ENCODE assay signal across 16 cellular contexts in the genomic region with DNA sequence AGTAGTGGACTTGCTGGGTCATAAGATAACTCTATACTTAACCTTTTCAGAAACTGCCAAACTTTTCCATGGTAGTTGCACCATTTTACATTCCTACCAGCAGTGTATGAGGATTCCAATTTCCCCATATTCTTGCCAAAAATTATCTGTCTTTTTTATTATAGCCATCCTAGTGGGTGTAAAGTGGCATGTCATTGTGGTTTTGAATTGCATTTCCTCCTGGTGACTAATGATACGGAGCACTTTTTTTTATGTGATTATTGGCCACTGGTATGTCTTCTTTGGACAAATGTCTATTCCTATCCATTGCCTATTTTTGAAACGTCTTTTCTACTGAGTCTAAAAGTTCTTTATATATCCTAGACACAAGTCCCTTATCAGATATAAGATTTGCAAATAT. TPM values are rescaled to one million over a fixed set of nuclear protein-coding genes. Genes with fewer than 3 reads are reported as not detected.
DNase-seq lines count a peak whose midpoint lies in the region; ATAC-seq, FAIRE-seq and TF ChIP-seq lines count a peak whose summit lies in the region.
"Had no signal": no experiment of that assay in that cellular context is flagged by ENCODE, and none has a peak within 500 bp of the region (broad histone marks: within the 10 kb centered on the region; RNA-seq: fewer than 3 reads in every experiment).

No MANE protein-coding gene starts in this region.

- H3K27ac Mint-ChIP-seq in activated CD4-positive, alpha-beta T cell treated with anti-CD3 and anti-CD28 coated beads for 36 hours = no peak overlapping the region
- H3K27ac Mint-ChIP-seq: activated naive CD4-positive, alpha-beta T cell treated with anti-CD3 and anti-CD28 coated beads, Interleukin-2, amount 10 ng/mL, durations not matched to agents 7 days and 5 days; GM23338 had no signal

- H3K9me3 ChIP-seq in K562 (replicated peaks; ENCODE audit: control insufficient read depth, insufficient read depth, low read depth, low read length) = no peaks in the 10 kb centered on the region
- H3K9me3 ChIP-seq: ovary, suprapubic skin had no signal

- H3K27ac ChIP-seq in K562 (ENCODE audit: extremely low read depth, low read depth, low read length) = no peak overlapping the region
- H3K27ac ChIP-seq: ovary, suprapubic skin had no signal

- no peaks in the 10 kb centered on the region for H3K9me3 Mint-ChIP-seq in activated CD4-positive, alpha-beta T cell treated with anti-CD3 and anti-CD28 coated beads for 36 hours (ENCODE audit: low read depth)

- WGBS in K562 (ENCODE audit: insufficient coverage, low coverage, missing lambda C conversion rate) = 0% methylated on average over 2 of the region's 2 CpGs

- POLR2A ChIA-PET in K562 (lab: Yijun Ruan, JAX) = no interaction called here
- POLR2A ChIA-PET in activated CD4-positive, alpha-beta T cell treated with anti-CD3 and anti-CD28 coated beads for 36 hours (lab: Charles Lee) = no interaction called here

- CTCF ChIA-PET in K562 (lab: Yijun Ruan, JAX; ENCODE audit: low intra/inter-chr PET ratio) = no interaction called here
- CTCF ChIA-PET in activated CD4-positive, alpha-beta T cell treated with anti-CD3 and anti-CD28 coated beads for 36 hours (lab: Charles Lee) = interaction anchor here (0.6 to 1.0 kb wide), 3 partner anchors 8 to 157 kb away, joined by 3 to 5 read pairs (median 3); no protein-coding TSS in a partner anchor

- H3K4me1 ChIP-seq in K562 (replicated peaks in 1 of 2; ENCODE audit: control insufficient read depth in 2 of 2, insufficient read depth in 2 of 2, low read length in 2 of 2) = no peaks in the 10 kb centered on the region
- H3K4me1 ChIP-seq: suprapubic skin had no signal

- FAIRE-seq in K562 (lab: Jason Lieb, UNC) = peak; percentile 6

- H3K36me3 Mint-ChIP-seq in activated CD4-positive, alpha-beta T cell treated with anti-CD3 and anti-CD28 coated beads for 36 hours (ENCODE audit: low read depth) = no peaks in the 10 kb centered on the region
- H3K36me3 Mint-ChIP-seq: activated naive CD4-positive, alpha-beta T cell treated with anti-CD3 and anti-CD28 coated beads, Interleukin-2, amount 10 ng/mL, durations not matched to agents 7 days and 5 days had no signal

- H3K27me3 Mint-ChIP-seq in activated CD4-positive, alpha-beta T cell treated with anti-CD3 and anti-CD28 coated beads for 36 hours = peaks cover 5% of the 10 kb centered on the region

- no peak for TF ChIP-seq CTCF in K562 (IDR thresholded peaks at IDR 0.05 in 2 of 3, conservative IDR thresholded peaks at IDR 0.05 in 1 of 3; ENCODE audit: insufficient read depth in 2 of 3, low read depth in 1 of 3, low read length in 3 of 3)

- no peaks in the 10 kb centered on the region for H3K79me2 ChIP-seq in K562 (ENCODE audit: control insufficient read depth, insufficient read depth, low read length)

- no peaks in the 10 kb centered on the region for H3K9me1 ChIP-seq in K562 (ENCODE audit: control insufficient read depth, insufficient read depth, low read length)

- no TSS peak for BruUV-seq in K562 (replicated peaks; lab: Mats Ljungman, UMichigan)

- TF ChIP-seq POLR2A in K562 (conservative IDR thresholded peaks at IDR 0.05) = no peak

- no peak overlapping the region for H2AFZ ChIP-seq in K562 (ENCODE audit: low read depth, low read length)
- H2AFZ ChIP-seq: GM23338 had no signal

- no peak for TF ChIP-seq RAD21 in K562 (CRISPR knock-in tag; conservative IDR thresholded peaks at IDR 0.05 in 1 of 2, IDR thresholded peaks at IDR 0.05 in 1 of 2)

- in situ Hi-C loops in K562 (cut with MboI) = loop anchor here (25.0 kb wide), 1 partner anchor 1458 kb away; no protein-coding TSS in a partner anchor

- ATAC-seq in K562 = no peak
- ATAC-seq in activated CD4-positive, alpha-beta T cell treated with anti-CD3 and anti-CD28 coated beads for 36 hours = no peak
- ATAC-seq: GM23338, left colon had no signal

- H3K4me2 ChIP-seq in K562 (ENCODE audit: insufficient read depth, low read length) = no peak overlapping the region
- H3K4me2 ChIP-seq: GM23338 had no signal

- no peak for TF ChIP-seq EP300 in K562 (IDR thresholded peaks at IDR 0.05; ENCODE audit: low read length)

- H3K36me3 ChIP-seq in K562 (ENCODE audit: control insufficient read depth, insufficient read depth, low read length) = no peaks in the 10 kb centered on the region
- H3K36me3 ChIP-seq: ovary, suprapubic skin had no signal

- H3K4me3 ChIP-seq in K562 = no peak overlapping the region
- H3K4me3 ChIP-seq: GM23338, ovary, suprapubic skin had no signal

- no peak overlapping the region for H3K4me3 Mint-ChIP-seq in activated CD4-positive, alpha-beta T cell treated with anti-CD3 and anti-CD28 coated beads for 36 hours
- H3K4me3 Mint-ChIP-seq: activated naive CD4-positive, alpha-beta T cell treated with anti-CD3 and anti-CD28 coated beads, Interleukin-2, amount 10 ng/mL, durations not matched to agents 7 days and 5 days; GM23338 had no signal

- DNase-seq in CD1c-positive myeloid dendritic cell (ENCODE audit: extremely low spot score) (peak; percentile 79), NCI-H226 (peak; percentile 55), K562 (ENCODE audit: extremely low read depth in 1 of 4, low spot score in 3 of 4) (no peak), myocyte (ENCODE audit: low read depth) (peak; percentile 62), NCI-H2227 treated with DMSO at 0.1 percent for 48 hours (lab: John Stamatoyannopoulos, UW) (no peak), NCI-H1694 (lab: John Stamatoyannopoulos, UW) (no peak), amygdala (lab: John Stamatoyannopoulos, UW) (no peak)
- no peak for DNase-seq in activated CD4-positive, alpha-beta T cell treated with anti-CD3 and anti-CD28 coated beads for 36 hours
- DNase-seq: activated CD4-positive, alpha-beta T cell treated with anti-CD3 and anti-CD28 coated beads for 4 hours; activated naive CD4-positive, alpha-beta T cell treated with anti-CD3 and anti-CD28 coated beads, Interleukin-2, amount 10 ng/mL, durations not matched to agents 7 days and 5 days; DMS 273 treated with DMSO at 0.1 percent for 48 hours; left colon; NCI-H1417 treated with DMSO at 0.1 percent for 48 hours; ovary had no signal

- H3K27me3 ChIP-seq in K562 (ENCODE audit: control insufficient read depth in 2 of 2, insufficient read depth in 2 of 2, low read length in 2 of 2) = peaks cover 0 to 22% of the 10 kb centered on the region in 2 experiments; a peak in 3 of 5 replicates
- H3K27me3 ChIP-seq: ovary, suprapubic skin had no signal

- no peaks in the 10 kb centered on the region for H3K4me1 Mint-ChIP-seq in activated CD4-positive, alpha-beta T cell treated with anti-CD3 and anti-CD28 coated beads for 36 hours
- H3K4me1 Mint-ChIP-seq: activated naive CD4-positive, alpha-beta T cell treated with anti-CD3 and anti-CD28 coated beads, Interleukin-2, amount 10 ng/mL, durations not matched to agents 7 days and 5 days had no signal

- H4K20me1 ChIP-seq in K562 (replicated peaks; ENCODE audit: control insufficient read depth, insufficient read depth, low read length) = no peaks in the 10 kb centered on the region

- H3K9ac ChIP-seq in K562 (ENCODE audit: insufficient read depth in 1 of 2, low read depth in 2 of 2, low read length in 2 of 2) = no peak overlapping the region

- intact Hi-C loops in K562 (cut with micrococcal nuclease) = no loop called here
- intact Hi-C loops in activated CD4-positive, alpha-beta T cell treated with anti-CD3 and anti-CD28 coated beads for 36 hours (cut with DNase I, micrococcal nuclease) = no loop called here

TF ChIP-seq in K562, 482 proteins besides CTCF, POLR2A, EP300 and RAD21 (continues in another document):
- TF ChIP-seq PTBP1 (IDR thresholded peaks at IDR 0.05; ENCODE audit: low read depth, low read length) (no peak), NFE2 (IDR thresholded peaks at IDR 0.05; ENCODE audit: low read depth) (peak; percentile 83), ZNF124 (CRISPR knock-in tag; IDR thresholded peaks at IDR 0.05) (no peak), TEAD4 (IDR thresholded peaks at IDR 0.05; ENCODE audit: low read length) (peak; percentile 50; the same call in 1 of the 2 replicates), TEAD4 (CRISPR knock-in tag; IDR thresholded peaks at IDR 0.05; ENCODE audit: borderline replicate concordance) (no peak), BRF1 (IDR thresholded peaks at IDR 0.05; ENCODE audit: borderline replicate concordance, extremely low read depth, insufficient read length) (no peak), SRF (CRISPR knock-in tag; IDR thresholded peaks at IDR 0.05) (no peak)
- TF ChIP-seq, protein P1, sequence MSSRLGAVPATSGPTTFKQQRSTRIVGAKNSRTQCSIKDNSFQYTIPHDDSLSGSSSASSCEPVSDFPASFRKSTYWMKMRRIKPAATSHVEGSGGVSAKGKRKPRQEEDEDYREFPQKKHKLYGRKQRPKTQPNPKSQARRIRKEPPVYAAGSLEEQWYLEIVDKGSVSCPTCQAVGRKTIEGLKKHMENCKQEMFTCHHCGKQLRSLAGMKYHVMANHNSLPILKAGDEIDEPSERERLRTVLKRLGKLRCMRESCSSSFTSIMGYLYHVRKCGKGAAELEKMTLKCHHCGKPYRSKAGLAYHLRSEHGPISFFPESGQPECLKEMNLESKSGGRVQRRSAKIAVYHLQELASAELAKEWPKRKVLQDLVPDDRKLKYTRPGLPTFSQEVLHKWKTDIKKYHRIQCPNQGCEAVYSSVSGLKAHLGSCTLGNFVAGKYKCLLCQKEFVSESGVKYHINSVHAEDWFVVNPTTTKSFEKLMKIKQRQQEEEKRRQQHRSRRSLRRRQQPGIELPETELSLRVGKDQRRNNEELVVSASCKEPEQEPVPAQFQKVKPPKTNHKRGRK (tag; IDR thresholded peaks at IDR 0.05) = no peak

RNA-seq across cellular contexts. Expression of a gene that starts 44.3 kb away (rescaled TPM):
- total RNA-seq in K562 (2011; cell fraction: chromatin; rRNA removed; ENCODE audit: low replicate concordance) = 0.16 and 0.37 TPM in 2 replicates
- 0.13 and 0.17 TPM in 2 replicates for total RNA-seq in K562 (2011; cell fraction: nucleolus; rRNA removed)
- 0.15 and 0.53 TPM in 2 replicates for total RNA-seq in K562 (2011; cell fraction: nucleoplasm; rRNA removed)
- total RNA-seq in K562 (2014; rRNA removed) (0.05 and 0.08 TPM in 2 replicates), K562 (2014; rRNA removed; fragmentation: Illumina TruSeq; extraction: Trizol) (0.06 and 0.07 TPM in 2 replicates), K562 (2015; rRNA removed; fragmentation: Illumina TruSeq; extraction: Trizol) (0.04 and 0.11 TPM in 2 replicates), K562 (2021) (0.04 and 0.16 TPM in 2 replicates), myocyte (0.31 and 0.91 TPM in 2 replicates)
- polyA plus RNA-seq in K562 (2011; rRNA removed) (0.01 and 0.04 TPM in 2 replicates), K562 (2014; fragmentation: Illumina TruSeq; extraction: Trizol) (0.03 TPM in 1 of 2 replicates, not detected in the other), K562 (2014; fragmentation: Nextera tagmentation; extraction: Ambion mirVana) (under 1 TPM; 0.01 to 0.20 TPM), K562 (2014; rRNA removed) (0.01 and 0.08 TPM in 2 replicates)
- polyA plus RNA-seq in K562 (2011; cell fraction: cytosol; rRNA removed) = 0.07 TPM in 1 of 2 replicates, not detected in the other
- polyA plus RNA-seq in K562 (2011; cell fraction: nucleus; rRNA removed) = 0.25 and 0.47 TPM in 2 replicates
- polyA plus RNA-seq in K562 (2012) = 0.01 and 0.12 TPM in 2 replicates
- polyA minus RNA-seq in K562 (2011; rRNA and poly(A)+ RNA removed) = 0.07 and 0.21 TPM in 2 replicates
- not detected in 2 replicates for polyA minus RNA-seq in K562 (2011; cell fraction: cytosol; rRNA and poly(A)+ RNA removed)
- polyA minus RNA-seq in K562 (2011; cell fraction: nucleus; rRNA and poly(A)+ RNA removed) = 0.27 and 0.44 TPM in 2 replicates
- polyA plus RNA-seq in myocyte (2012) = 5.8 TPM
- total RNA-seq in activated CD4-positive, alpha-beta T cell treated with anti-CD3 and anti-CD28 coated beads for 36 hours = under 1 TPM; 0.26 to 0.37 TPM

Comparison
In these comparisons a context has a peak if more than half of its experiments do, and no peak if none do; other contexts are left out.
1. DNase-seq: peak in CD1c-positive myeloid dendritic cell (single experiment), NCI-H226 (single experiment) and myocyte (single experiment); none in K562 (0 of 4), activated CD4-positive, alpha-beta T cell treated with anti-CD3 and anti-CD28 coated beads for 36 hours (single experiment), NCI-H2227 treated with DMSO at 0.1 percent for 48 hours (single experiment), NCI-H1694 (single experiment) and amygdala (0 of 56).